In genomic region chr1:42845193-42845592, GRCh38 we compare ENCODE assay signal across 23 cellular contexts. TPM values are rescaled to one million over a fixed set of nuclear protein-coding genes. Genes with fewer than 3 reads are reported as not detected.
DNase-seq lines count a peak whose midpoint lies in the region; ATAC-seq, FAIRE-seq and TF ChIP-seq lines count a peak whose summit lies in the region.
"Had no signal": no experiment of that assay in that cellular context is flagged by ENCODE, and none has a peak within 500 bp of the region (broad histone marks: within the 10 kb centered on the region; RNA-seq: fewer than 3 reads in every experiment).

No MANE protein-coding gene starts in this region.

- POLR2A ChIA-PET in K562 (lab: Yijun Ruan, JAX) (interaction anchor here (0.5 to 6.4 kb wide), 3 partner anchors 12 to 317 kb away, joined by 4 to 94 read pairs (median 76); partner anchors contain the start of genes ERMAP and SVBP), OCI-LY7 (lab: Charles Lee) (interaction anchor here (1.3 to 5.0 kb wide), 6 partner anchors 10 to 78 kb away, joined by 3 to 35 read pairs (median 8); partner anchors contain the start of genes C1orf50, P3H1 and SVBP)

- TF ChIP-seq RAD21 in K562 (CRISPR knock-in tag; conservative IDR thresholded peaks at IDR 0.05 in 1 of 2, IDR thresholded peaks at IDR 0.05 in 1 of 2): no peak

- H3K4me2 ChIP-seq in Karpas-422 (ENCODE audit: low read depth, low read length, poor library complexity, severe bottlenecking): peak overlapping the region; percentile 83
- H3K4me2 ChIP-seq in K562 (ENCODE audit: insufficient read depth, low read length): peak overlapping the region; percentile 96; the same call in 1 of the 2 replicates
- H3K4me2 ChIP-seq in OCI-LY7 (ENCODE audit: low read length): no peak overlapping the region

- H2AFZ ChIP-seq in Karpas-422 (ENCODE audit: low read length): no peak overlapping the region
- no peak overlapping the region for H2AFZ ChIP-seq in K562 (ENCODE audit: low read depth, low read length)
- no peak overlapping the region for H2AFZ ChIP-seq in OCI-LY7 (ENCODE audit: low read length)

- H4K20me1 ChIP-seq in Karpas-422 (ENCODE audit: insufficient read depth, low read depth, low read length) (no peaks in the 10 kb centered on the region), K562 (replicated peaks; ENCODE audit: control insufficient read depth, insufficient read depth, low read length) (no peaks in the 10 kb centered on the region), OCI-LY7 (ENCODE audit: insufficient read depth, low read length) (no peaks in the 10 kb centered on the region)

- intact Hi-C loops in K562 (cut with micrococcal nuclease) (loop anchor here (5.0 kb wide), 1 partner anchor 78 kb away; the partner anchor contains the start of genes C1orf50 and P3H1), psoas muscle (cut with DNase I) (loop anchor here in 1 of 2 donors (10.0 kb wide), 1 partner anchor 80 kb away; the partner anchor contains the start of genes C1orf50 and P3H1), OCI-LY7 (cut with micrococcal nuclease; ENCODE audit: unreplicated experiment) (no loop called here)

- H3K9ac ChIP-seq in Karpas-422 (ENCODE audit: low read length) (no peak overlapping the region), K562 (ENCODE audit: insufficient read depth in 1 of 2, low read depth in 2 of 2, low read length in 2 of 2) (no peak overlapping the region; a peak in 1 of 4 replicates)

- no peaks in the 10 kb centered on the region for H3K9me1 ChIP-seq in K562 (ENCODE audit: control insufficient read depth, insufficient read depth, low read length)

- no TSS peak for BruUV-seq in K562 (replicated peaks; lab: Mats Ljungman, UMichigan)
- BruUV-seq in OCI-LY7 (replicated peaks; lab: Mats Ljungman, UMichigan): no TSS peak

- H3K27ac ChIP-seq in Karpas-422 (ENCODE audit: low read length) (no peak overlapping the region), K562 (ENCODE audit: extremely low read depth, low read depth, low read length) (no peak overlapping the region), psoas muscle (no peak overlapping the region), OCI-LY7 (ENCODE audit: low read depth, low read length, poor library complexity, severe bottlenecking) (no peak overlapping the region)
- no peak overlapping the region for H3K27ac ChIP-seq in effector memory CD4-positive, alpha-beta T cell (ENCODE audit: insufficient read depth, low read length, poor library complexity, severe bottlenecking)
- H3K27ac ChIP-seq: cardiac muscle cell, colonic mucosa, SJSA1, suprapubic skin had no signal

- TF ChIP-seq EP300 in K562 (IDR thresholded peaks at IDR 0.05; ENCODE audit: low read length): no peak

- H3K4me3 ChIP-seq in GM12865 (ENCODE audit: low read depth, low read length) (peak overlapping the region; percentile 92), Karpas-422 (ENCODE audit: low read length) (no peak overlapping the region), K562 (no peak overlapping the region; the same call in 1 of the 2 replicates), psoas muscle (peak overlapping the region; percentile 73), OCI-LY7 (ENCODE audit: low read depth, low read length, poor library complexity, severe bottlenecking) (no peak overlapping the region)
- no peak overlapping the region for H3K4me3 ChIP-seq in effector memory CD4-positive, alpha-beta T cell (ENCODE audit: insufficient read depth, low read depth, low read length, poor library complexity, severe bottlenecking)

- H3K27me3 ChIP-seq in Karpas-422 (ENCODE audit: low read length): no peaks in the 10 kb centered on the region
- H3K27me3 ChIP-seq in K562 (ENCODE audit: control insufficient read depth in 2 of 2, insufficient read depth in 2 of 2, low read length in 2 of 2): no peaks in the 10 kb centered on the region
- H3K27me3 ChIP-seq in psoas muscle (ENCODE audit: insufficient read depth in 3 of 3, low read length in 2 of 3): no peaks in the 10 kb centered on the region
- H3K27me3 ChIP-seq in effector memory CD4-positive, alpha-beta T cell (replicated peaks; ENCODE audit: control insufficient read depth, insufficient read depth, low read length, poor library complexity, severe bottlenecking): no peaks in the 10 kb centered on the region
- H3K27me3 ChIP-seq: cardiac muscle cell, colonic mucosa, SJSA1, suprapubic skin, upper lobe of right lung had no signal

- in situ Hi-C loops in K562 (cut with MboI): no loop called here

- no peak for FAIRE-seq in K562 (lab: Jason Lieb, UNC)

- peaks cover 33% of the 10 kb centered on the region for H3K4me1 ChIP-seq in Karpas-422 (ENCODE audit: low read length)
- H3K4me1 ChIP-seq in K562 (replicated peaks in 1 of 2; ENCODE audit: control insufficient read depth in 2 of 2, insufficient read depth in 2 of 2, low read length in 2 of 2): peaks cover 14 to 32% of the 10 kb centered on the region in 2 experiments
- peaks cover 18% of the 10 kb centered on the region for H3K4me1 ChIP-seq in psoas muscle
- H3K4me1 ChIP-seq in effector memory CD4-positive, alpha-beta T cell (ENCODE audit: control insufficient read depth, insufficient read depth, low read length, poor library complexity, severe bottlenecking): peaks cover 7% of the 10 kb centered on the region
- H3K4me1 ChIP-seq in OCI-LY7 (ENCODE audit: insufficient read depth, low read length, poor library complexity, severe bottlenecking): peaks cover 35% of the 10 kb centered on the region

- TF ChIP-seq CTCF in GM12865 (IDR thresholded peaks at IDR 0.05; ENCODE audit: insufficient read depth, low read depth, low read length, missing control alignments) (no peak), K562 (IDR thresholded peaks at IDR 0.05 in 2 of 3, conservative IDR thresholded peaks at IDR 0.05 in 1 of 3; ENCODE audit: insufficient read depth in 2 of 3, low read depth in 1 of 3, low read length in 3 of 3) (no peak), psoas muscle (IDR thresholded peaks at IDR 0.05) (no peak), OCI-LY7 (conservative IDR thresholded peaks at IDR 0.05; ENCODE audit: low read length) (no peak)

- no peak for DNase-seq in GM12865 (ENCODE audit: low read depth)
- DNase-seq in Karpas-422: no peak
- no peak for DNase-seq in K562 (ENCODE audit: extremely low read depth in 1 of 4, low spot score in 3 of 4)
- DNase-seq in psoas muscle: no peak
- no peak for DNase-seq in effector memory CD4-positive, alpha-beta T cell
- no peak for DNase-seq in OCI-LY7 (ENCODE audit: low spot score)
- DNase-seq: aorta; colonic mucosa; effector CD8-positive, alpha-beta T cell; left colon; NCI-H1092; NCI-H187; NCI-H2171 treated with DMSO at 0.1 percent for 48 hours; NCI-H526 treated with DMSO at 0.1 percent for 48 hours; posterior cingulate gyrus; stimulated activated naive CD4-positive, alpha-beta T cell; T-helper 1 cell; upper lobe of right lung had no signal

- peaks cover 27% of the 10 kb centered on the region for H3K79me2 ChIP-seq in Karpas-422 (ENCODE audit: low read length)
- H3K79me2 ChIP-seq in K562 (ENCODE audit: control insufficient read depth, insufficient read depth, low read length): peaks cover 34% of the 10 kb centered on the region
- H3K79me2 ChIP-seq in OCI-LY7 (ENCODE audit: insufficient read depth, low read depth, low read length): peaks cover 27% of the 10 kb centered on the region

- no peaks in the 10 kb centered on the region for H3K9me3 ChIP-seq in Karpas-422 (ENCODE audit: low read length)
- H3K9me3 ChIP-seq in K562 (replicated peaks; ENCODE audit: control insufficient read depth, insufficient read depth, low read depth, low read length): no peaks in the 10 kb centered on the region
- H3K9me3 ChIP-seq in psoas muscle: no peaks in the 10 kb centered on the region
- H3K9me3 ChIP-seq in effector memory CD4-positive, alpha-beta T cell (ENCODE audit: control insufficient read depth, low read length): no peaks in the 10 kb centered on the region
- no peaks in the 10 kb centered on the region for H3K9me3 ChIP-seq in OCI-LY7 (ENCODE audit: low read length)
- H3K9me3 ChIP-seq: colonic mucosa, SJSA1, suprapubic skin, upper lobe of right lung had no signal

- ATAC-seq in K562 (no peak), psoas muscle (no peak), HG03469 (IDR thresholded peaks at IDR 0.05; ENCODE audit: unreplicated experiment) (no peak)
- ATAC-seq: activated CD8-positive, alpha-beta T cell treated with anti-CD3 and anti-CD28 coated beads for 36 hours; left colon; upper lobe of right lung had no signal

- H3K36me3 ChIP-seq in Karpas-422 (ENCODE audit: insufficient read depth, low read length): peaks cover 9% of the 10 kb centered on the region
- peaks cover 55% of the 10 kb centered on the region for H3K36me3 ChIP-seq in K562 (ENCODE audit: control insufficient read depth, insufficient read depth, low read length)
- H3K36me3 ChIP-seq in psoas muscle (ENCODE audit: insufficient read depth in 1 of 2, low read depth in 1 of 2): peaks cover 3 to 23% of the 10 kb centered on the region in 2 donors
- no peaks in the 10 kb centered on the region for H3K36me3 ChIP-seq in effector memory CD4-positive, alpha-beta T cell (ENCODE audit: control insufficient read depth, insufficient read depth, low read length)
- H3K36me3 ChIP-seq in OCI-LY7 (ENCODE audit: insufficient read depth, low read length): peaks cover 13% of the 10 kb centered on the region
- H3K36me3 ChIP-seq: colonic mucosa, upper lobe of right lung had no signal

- no peaks in the 10 kb centered on the region for H3K9me2 ChIP-seq in Karpas-422 (replicated peaks; ENCODE audit: insufficient read depth, low read length)
- H3K9me2 ChIP-seq in OCI-LY7 (ENCODE audit: insufficient read depth, low read length): no peaks in the 10 kb centered on the region

- WGBS in K562 (ENCODE audit: insufficient coverage, low coverage, missing lambda C conversion rate): 13% methylated on average over 1 of the region's 1 CpG
- 56 to 68% (median 61%) methylated on average over 1 of the region's 1 CpG for WGBS in psoas muscle, 3 donors

- CTCF ChIA-PET in K562 (lab: Yijun Ruan, JAX; ENCODE audit: low intra/inter-chr PET ratio): no interaction called here
- CTCF ChIA-PET in OCI-LY7 (lab: Charles Lee; ENCODE audit: unreplicated experiment): no interaction called here

- peak; percentile 57; the same call in 1 of the 2 replicates for TF ChIP-seq POLR2A in K562 (conservative IDR thresholded peaks at IDR 0.05)

RNA-seq across cellular contexts. Expression of gene ZNF691, which starts 1.2 kb away (rescaled TPM):
- total RNA-seq in Karpas-422 (2014; rRNA removed; shearing (Covaris generic); ENCODE audit: low replicate concordance): 15.4 and 18.3 TPM in 2 replicates
- 18.1 and 22.3 TPM in 2 replicates for total RNA-seq in K562 (2011; cell fraction: chromatin; rRNA removed; ENCODE audit: low replicate concordance)
- total RNA-seq in K562 (2011; cell fraction: nucleolus; rRNA removed): 12.2 and 16.0 TPM in 2 replicates
- total RNA-seq in K562 (2011; cell fraction: nucleoplasm; rRNA removed): 13.1 and 18.3 TPM in 2 replicates
- total RNA-seq in K562 (2014; rRNA removed): 14.8 and 17.4 TPM in 2 replicates
- total RNA-seq in K562 (2014; rRNA removed; fragmentation: Illumina TruSeq; extraction: Trizol): 10.8 and 11.8 TPM in 2 replicates
- 9.2 and 10.7 TPM in 2 replicates for total RNA-seq in K562 (2015; rRNA removed; fragmentation: Illumina TruSeq; extraction: Trizol)
- 11.7 and 15.2 TPM in 2 replicates for total RNA-seq in K562 (2021)
- 11.6 and 11.9 TPM in 2 replicates for polyA plus RNA-seq in K562 (2011; rRNA removed)
- polyA plus RNA-seq in K562 (2011; cell fraction: cytosol; rRNA removed): 11.9 and 13.0 TPM in 2 replicates
- 30.8 and 50.7 TPM in 2 replicates for polyA plus RNA-seq in K562 (2011; cell fraction: nucleus; rRNA removed)
- 12.4 and 15.2 TPM in 2 replicates for polyA plus RNA-seq in K562 (2012)
- 19.0 and 21.6 TPM in 2 replicates for polyA plus RNA-seq in K562 (2014; fragmentation: Illumina TruSeq; extraction: Trizol)
- 10 to 100 TPM; 20.0 to 30.4 TPM for polyA plus RNA-seq in K562 (2014; fragmentation: Nextera tagmentation; extraction: Ambion mirVana)
- polyA plus RNA-seq in K562 (2014; rRNA removed): 10.7 and 14.0 TPM in 2 replicates
- 6.7 and 7.1 TPM in 2 replicates for polyA minus RNA-seq in K562 (2011; rRNA and poly(A)+ RNA removed)
- polyA minus RNA-seq in K562 (2011; cell fraction: cytosol; rRNA and poly(A)+ RNA removed): 2.5 and 3.7 TPM in 2 replicates
- 11.0 and 16.6 TPM in 2 replicates for polyA minus RNA-seq in K562 (2011; cell fraction: nucleus; rRNA and poly(A)+ RNA removed)
- total RNA-seq in psoas muscle: 1 to 10 TPM; 4.8 to 8.0 (median 6.4) TPM
- 10 to 100 TPM in 1 of 3 donors, 1 to 10 TPM in 2; 6.7 to 10.8 (median 7.4) TPM for polyA plus RNA-seq in psoas muscle
- total RNA-seq in OCI-LY7 (2014; rRNA removed; shearing (Covaris generic)): 14.1 and 17.8 TPM in 2 replicates
- total RNA-seq in OCI-LY7 (2022): 21.1 and 23.6 TPM in 2 replicates

RNA-seq across cellular contexts. Expression of gene SVBP, which starts 28.0 kb away (rescaled TPM):
- total RNA-seq in Karpas-422 (2014; rRNA removed; shearing (Covaris generic); ENCODE audit: low replicate concordance): 18.2 and 45.4 TPM in 2 replicates
- 6.8 and 15.4 TPM in 2 replicates for total RNA-seq in K562 (2011; cell fraction: chromatin; rRNA removed; ENCODE audit: low replicate concordance)
- total RNA-seq in K562 (2011; cell fraction: nucleolus; rRNA removed): 7.5 and 9.5 TPM in 2 replicates
- 9.6 and 14.4 TPM in 2 replicates for total RNA-seq in K562 (2011; cell fraction: nucleoplasm; rRNA removed)
- total RNA-seq in K562 (2014; rRNA removed): 32.6 and 44.7 TPM in 2 replicates
- 46.5 and 48.3 TPM in 2 replicates for total RNA-seq in K562 (2014; rRNA removed; fragmentation: Illumina TruSeq; extraction: Trizol)
- total RNA-seq in K562 (2015; rRNA removed; fragmentation: Illumina TruSeq; extraction: Trizol): 41.1 and 44.5 TPM in 2 replicates
- total RNA-seq in K562 (2021): 31.7 and 36.0 TPM in 2 replicates
- 42.8 and 49.4 TPM in 2 replicates for polyA plus RNA-seq in K562 (2011; rRNA removed)
- polyA plus RNA-seq in K562 (2011; cell fraction: cytosol; rRNA removed): 12.9 and 26.0 TPM in 2 replicates
- 7.9 and 14.9 TPM in 2 replicates for polyA plus RNA-seq in K562 (2011; cell fraction: nucleus; rRNA removed)
- polyA plus RNA-seq in K562 (2012): 43.0 and 46.8 TPM in 2 replicates
- 49.7 and 53.2 TPM in 2 replicates for polyA plus RNA-seq in K562 (2014; fragmentation: Illumina TruSeq; extraction: Trizol)
- polyA plus RNA-seq in K562 (2014; fragmentation: Nextera tagmentation; extraction: Ambion mirVana): 10 to 100 TPM; 37.9 TPM
- 32.6 and 40.0 TPM in 2 replicates for polyA plus RNA-seq in K562 (2014; rRNA removed)
- 19.4 and 19.7 TPM in 2 replicates for polyA minus RNA-seq in K562 (2011; rRNA and poly(A)+ RNA removed)
- 3.7 and 6.6 TPM in 2 replicates for polyA minus RNA-seq in K562 (2011; cell fraction: cytosol; rRNA and poly(A)+ RNA removed)
- 2.6 and 5.1 TPM in 2 replicates for polyA minus RNA-seq in K562 (2011; cell fraction: nucleus; rRNA and poly(A)+ RNA removed)
- 10 to 100 TPM; 11.7 to 18.4 (median 16.9) TPM for total RNA-seq in psoas muscle
- polyA plus RNA-seq in psoas muscle: 10 to 100 TPM; 20.5 to 58.2 (median 27.2) TPM
- total RNA-seq in OCI-LY7 (2014; rRNA removed; shearing (Covaris generic)): 23.1 and 32.3 TPM in 2 replicates
- total RNA-seq in OCI-LY7 (2022): 18.9 and 21.0 TPM in 2 replicates

RNA-seq across cellular contexts. Expression of gene ERMAP, which starts 28.3 kb away (rescaled TPM):
- total RNA-seq in Karpas-422 (2014; rRNA removed; shearing (Covaris generic); ENCODE audit: low replicate concordance): 0.54 and 1.6 TPM in 2 replicates
- 68.5 and 80.5 TPM in 2 replicates for total RNA-seq in K562 (2011; cell fraction: chromatin; rRNA removed; ENCODE audit: low replicate concordance)
- total RNA-seq in K562 (2011; cell fraction: nucleolus; rRNA removed): 66.4 and 81.6 TPM in 2 replicates
- total RNA-seq in K562 (2011; cell fraction: nucleoplasm; rRNA removed): 80.8 and 97.2 TPM in 2 replicates
- total RNA-seq in K562 (2014; rRNA removed): 15.7 and 18.2 TPM in 2 replicates
- total RNA-seq in K562 (2014; rRNA removed; fragmentation: Illumina TruSeq; extraction: Trizol): 23.7 and 25.0 TPM in 2 replicates
- 22.2 and 23.7 TPM in 2 replicates for total RNA-seq in K562 (2015; rRNA removed; fragmentation: Illumina TruSeq; extraction: Trizol)
- total RNA-seq in K562 (2021): 20.5 and 22.5 TPM in 2 replicates
- 15.3 and 24.9 TPM in 2 replicates for polyA plus RNA-seq in K562 (2011; rRNA removed)
- polyA plus RNA-seq in K562 (2011; cell fraction: cytosol; rRNA removed): 13.2 and 16.1 TPM in 2 replicates
- 28.4 and 45.9 TPM in 2 replicates for polyA plus RNA-seq in K562 (2011; cell fraction: nucleus; rRNA removed)
- 15.9 and 21.3 TPM in 2 replicates for polyA plus RNA-seq in K562 (2012)
- 25.3 and 31.4 TPM in 2 replicates for polyA plus RNA-seq in K562 (2014; fragmentation: Illumina TruSeq; extraction: Trizol)
- 10 to 100 TPM in 1 of 2 experiments, 1 to 10 TPM in 1; 8.0 to 12.9 TPM for polyA plus RNA-seq in K562 (2014; fragmentation: Nextera tagmentation; extraction: Ambion mirVana)
- 16.6 and 20.3 TPM in 2 replicates for polyA plus RNA-seq in K562 (2014; rRNA removed)
- polyA minus RNA-seq in K562 (2011; rRNA and poly(A)+ RNA removed): 21.4 and 35.1 TPM in 2 replicates
- 14.4 and 16.4 TPM in 2 replicates for polyA minus RNA-seq in K562 (2011; cell fraction: cytosol; rRNA and poly(A)+ RNA removed)
- 24.0 and 28.0 TPM in 2 replicates for polyA minus RNA-seq in K562 (2011; cell fraction: nucleus; rRNA and poly(A)+ RNA removed)
- total RNA-seq in psoas muscle: 1 to 10 TPM; 1.8 to 3.7 (median 2.6) TPM
- polyA plus RNA-seq in psoas muscle: 1 to 10 TPM; 1.4 to 2.0 (median 1.9) TPM
- total RNA-seq in OCI-LY7 (2014; rRNA removed; shearing (Covaris generic)): 2.3 and 2.7 TPM in 2 replicates
- 5.1 and 5.2 TPM in 2 replicates for total RNA-seq in OCI-LY7 (2022)

Comparison
In these comparisons a context has a peak if more than half of its experiments do, and no peak if none do; other contexts are left out.
1. H3K4me3 ChIP-seq: peak in GM12865 (single experiment) and psoas muscle (single experiment); none in Karpas-422 (single experiment), K562 (single experiment), effector memory CD4-positive, alpha-beta T cell (single experiment) and OCI-LY7 (single experiment).